ENCODE assay signal across 8 cellular contexts in genomic region chr1:218460367-218460766, GRCh38.
DNase-seq lines count a peak whose midpoint lies in the region; ATAC-seq and TF ChIP-seq lines count a peak whose summit lies in the region.

No MANE protein-coding gene starts in this region.

- H3K4me3 ChIP-seq in gastrocnemius medialis = peak overlapping the region in 1 of 4 donors; percentile 23

- H3K27me3 Mint-ChIP-seq in WTC11 (ENCODE audit: low read depth) (no peaks in the 10 kb centered on the region), CD14-positive monocyte (ENCODE audit: low read depth in 3 of 3) (peaks cover under 1 to 2% (median 2%) of the 10 kb centered on the region in 3 donors)
- no peaks in the 10 kb centered on the region for H3K27me3 Mint-ChIP-seq in activated T-helper 1 cell treated with anti-CD3 and anti-CD28 coated beads, Interleukin-12 subunit alpha, Interleukin-12 subunit beta, Interleukin-2, Interleukin-4 antibody, amounts not matched to agents 30 ng/mL and 10 ng/mL and 1 ng/mL, durations not matched to agents 14 hours and 24 hours and 36 hours (ENCODE audit: insufficient read depth)

- no peaks in the 10 kb centered on the region for H3K27me3 ChIP-seq in gastrocnemius medialis

- CTCF ChIA-PET in WTC11 (lab: Charles Lee) = interaction anchor here (1.0 kb wide), 1 partner anchor 15 kb away, joined by 3 read pairs; no protein-coding TSS in a partner anchor

- DNase-seq in WTC11 (ENCODE audit: low spot score) (peak; percentile 12), left ventricle myocardium superior (no peak), gastrocnemius medialis (no peak), NCI-H510A treated with DMSO at 0.1 percent for 48 hours (lab: John Stamatoyannopoulos, UW) (no peak), CD14-positive monocyte (ENCODE audit: low spot score) (no peak)
- no peak for DNase-seq in stimulated activated naive CD4-positive, alpha-beta T cell (lab: John Stamatoyannopoulos, UW)
- no peak for DNase-seq in activated T-helper 1 cell treated with anti-CD3 and anti-CD28 coated beads, Interleukin-12 subunit alpha, Interleukin-12 subunit beta, Interleukin-2, Interleukin-4 antibody, amounts not matched to agents 30 ng/mL and 10 ng/mL and 1 ng/mL, durations not matched to agents 14 hours and 24 hours and 36 hours (ENCODE audit: low spot score)

- H3K27ac ChIP-seq in gastrocnemius medialis = peak overlapping the region; percentile 72 to 90 (median 84)

- H3K4me3 Mint-ChIP-seq in WTC11 (no peak overlapping the region), CD14-positive monocyte (no peak overlapping the region)
- H3K4me3 Mint-ChIP-seq in activated T-helper 1 cell treated with anti-CD3 and anti-CD28 coated beads, Interleukin-12 subunit alpha, Interleukin-12 subunit beta, Interleukin-2, Interleukin-4 antibody, amounts not matched to agents 30 ng/mL and 10 ng/mL and 1 ng/mL, durations not matched to agents 14 hours and 24 hours and 36 hours = no peak overlapping the region

- H3K4me1 Mint-ChIP-seq in WTC11 (peaks cover 28% of the 10 kb centered on the region), CD14-positive monocyte (peaks cover 39% of the 10 kb centered on the region)
- H3K4me1 Mint-ChIP-seq in activated T-helper 1 cell treated with anti-CD3 and anti-CD28 coated beads, Interleukin-12 subunit alpha, Interleukin-12 subunit beta, Interleukin-2, Interleukin-4 antibody, amounts not matched to agents 30 ng/mL and 10 ng/mL and 1 ng/mL, durations not matched to agents 14 hours and 24 hours and 36 hours (ENCODE audit: low read depth) = no peaks in the 10 kb centered on the region

- H3K9me3 ChIP-seq in gastrocnemius medialis = no peaks in the 10 kb centered on the region

- H3K9me3 Mint-ChIP-seq in WTC11 (0 out of 2 replicates have a peak, but pooled peaks cover 5% of the 10 kb centered on the region), CD14-positive monocyte (peaks cover 0 to 5% (median 0%) of the 10 kb centered on the region in 7 donors)
- H3K9me3 Mint-ChIP-seq in activated T-helper 1 cell treated with anti-CD3 and anti-CD28 coated beads, Interleukin-12 subunit alpha, Interleukin-12 subunit beta, Interleukin-2, Interleukin-4 antibody, amounts not matched to agents 30 ng/mL and 10 ng/mL and 1 ng/mL, durations not matched to agents 14 hours and 24 hours and 36 hours = no peaks in the 10 kb centered on the region

- TF ChIP-seq POLR2A in gastrocnemius medialis (IDR thresholded peaks at IDR 0.05) = no peak

- H3K4me1 ChIP-seq in gastrocnemius medialis = peaks cover 55 to 58% of the 10 kb centered on the region in 2 donors

- in situ Hi-C loops in gastrocnemius medialis (cut with MboI; ENCODE audit: low sequenced_read_pairs in 4 of 4) = loop anchor here in 1 of 4 donors (25.0 kb wide), 1 partner anchor 98 kb away; no protein-coding TSS in a partner anchor

- TF ChIP-seq CTCF in WTC11 (IDR thresholded peaks at IDR 0.05) = no peak
- TF ChIP-seq CTCF in gastrocnemius medialis (IDR thresholded peaks at IDR 0.05 in 4 of 5, conservative IDR thresholded peaks at IDR 0.05 in 1 of 5) = no peak
- no peak for TF ChIP-seq CTCF in CD14-positive monocyte (IDR thresholded peaks at IDR 0.05)

- intact Hi-C loops in left ventricle myocardium superior (cut with micrococcal nuclease) (no loop called here), gastrocnemius medialis (cut with DNase I; ENCODE audit: low total_unique reads) (loop anchor here (5.0 kb wide), 2 partner anchors 88 to 1643 kb away; no protein-coding TSS in a partner anchor), CD14-positive monocyte (cut with micrococcal nuclease) (no loop called here)
- intact Hi-C loops in activated T-helper 1 cell treated with anti-CD3 and anti-CD28 coated beads, Interleukin-12 subunit alpha, Interleukin-12 subunit beta, Interleukin-2, Interleukin-4 antibody, amounts not matched to agents 30 ng/mL and 10 ng/mL and 1 ng/mL, durations not matched to agents 14 hours and 24 hours and 36 hours (cut with micrococcal nuclease) = no loop called here

- POLR2A ChIA-PET in WTC11 (lab: Charles Lee) = no interaction called here

- H3K36me3 Mint-ChIP-seq in WTC11 = no peaks in the 10 kb centered on the region
- no peaks in the 10 kb centered on the region for H3K36me3 Mint-ChIP-seq in CD14-positive monocyte
- H3K36me3 Mint-ChIP-seq in activated T-helper 1 cell treated with anti-CD3 and anti-CD28 coated beads, Interleukin-12 subunit alpha, Interleukin-12 subunit beta, Interleukin-2, Interleukin-4 antibody, amounts not matched to agents 30 ng/mL and 10 ng/mL and 1 ng/mL, durations not matched to agents 14 hours and 24 hours and 36 hours (ENCODE audit: low read depth) = no peaks in the 10 kb centered on the region

- no peaks in the 10 kb centered on the region for H3K36me3 ChIP-seq in gastrocnemius medialis

- H3K27ac Mint-ChIP-seq in WTC11 (peak overlapping the region; percentile 95), CD14-positive monocyte (peak overlapping the region in 2 of 7 donors; percentile 36 to 56)
- H3K27ac Mint-ChIP-seq in activated T-helper 1 cell treated with anti-CD3 and anti-CD28 coated beads, Interleukin-12 subunit alpha, Interleukin-12 subunit beta, Interleukin-2, Interleukin-4 antibody, amounts not matched to agents 30 ng/mL and 10 ng/mL and 1 ng/mL, durations not matched to agents 14 hours and 24 hours and 36 hours = no peak overlapping the region

- ATAC-seq in GM21515 (IDR thresholded peaks at IDR 0.05; ENCODE audit: unreplicated experiment) (peak; percentile 21), WTC11 (peak; percentile 80), left ventricle myocardium superior (peak; percentile 66), gastrocnemius medialis (peak in 1 of 2 donors; percentile 14)

TF ChIP-seq in WTC11, 78 proteins besides CTCF, POLR2A, EP300 and RAD21:
- TF ChIP-seq CREM (CRISPR knock-in tag; IDR thresholded peaks at IDR 0.05) (no peak), MYBL2 (CRISPR knock-in tag; IDR thresholded peaks at IDR 0.05) (no peak)
